Comparison of ENCODE assay signal across 17 cellular contexts in genomic region chr11:14819596-14819995, GRCh38.
DNase-seq lines count a peak whose midpoint lies in the region; TF ChIP-seq lines count a peak whose summit lies in the region.
"Had no signal": no experiment of that assay in that cellular context is flagged by ENCODE, and none has a peak within 500 bp of the region (broad histone marks: within the 10 kb centered on the region; RNA-seq: fewer than 3 reads in every experiment).

No MANE protein-coding gene starts in this region.

- H3K36me3 ChIP-seq in A673 (ENCODE audit: insufficient read depth, low read length, poor library complexity, severe bottlenecking): no peaks in the 10 kb centered on the region

- H3K4me3 ChIP-seq in A673 (ENCODE audit: low read depth, low read length, poor library complexity, severe bottlenecking): no peak overlapping the region
- H3K4me3 ChIP-seq in epithelial cell of esophagus (ENCODE audit: low read length): no peak overlapping the region
- H3K4me3 ChIP-seq: BLaER1 treated with 17β-estradiol and CSF1 and Interleukin-3, amounts not matched to agents 10 nM and 100 nM; GM12878; GM23338 had no signal

- H3K27ac ChIP-seq in A673 (ENCODE audit: low read depth, low read length, poor library complexity, severe bottlenecking) (no peak overlapping the region), RWPE1 (no peak overlapping the region)
- H3K27ac ChIP-seq: BLaER1 treated with 17β-estradiol and CSF1 and Interleukin-3, amounts not matched to agents 10 nM and 100 nM had no signal

- BruUV-seq in A673 (replicated peaks; lab: Mats Ljungman, UMichigan): no TSS peak

- intact Hi-C loops in A673 (cut with micrococcal nuclease; ENCODE audit: unreplicated experiment): no loop called here

- DNase-seq in A673 (ENCODE audit: low spot score): peak; percentile 3
- DNase-seq in RWPE1 (ENCODE audit: low spot score): peak; percentile 2
- peak; percentile 21 for DNase-seq in epithelial cell of esophagus (ENCODE audit: low read depth)
- peak; percentile 23 for DNase-seq in renal cortical epithelial cell (ENCODE audit: low read depth)
- no peak for DNase-seq in DMS153 treated with DMSO at 0.1 percent for 48 hours (lab: John Stamatoyannopoulos, UW; ENCODE audit: unreplicated experiment)
- no peak for DNase-seq in NCI-H2107 treated with DMSO at 0.1 percent for 48 hours (lab: John Stamatoyannopoulos, UW; ENCODE audit: unreplicated experiment)
- no peak for DNase-seq in stimulated activated CD4-positive, alpha-beta T cell treated with anti-CD3 and anti-CD28 coated beads, Interleukin-2, amount 100 ng/mL, for 24 hours
- DNase-seq: 8988T; ACHN; Calu3; CD4-positive, CD25-positive, alpha-beta regulatory T cell; DMS 273 treated with DMSO at 0.1 percent for 48 hours; DMS79; H7 had no signal

- POLR2A ChIA-PET in A673 (lab: Charles Lee; ENCODE audit: low non-redundant PET) (no interaction called here), RWPE1 (lab: Yijun Ruan, JAX; ENCODE audit: low non-redundant PET) (no interaction called here)

- H3K9me3 ChIP-seq in A673 (ENCODE audit: low read depth, low read length, poor library complexity, severe bottlenecking): no peaks in the 10 kb centered on the region

- TF ChIP-seq CTCF in A673 (conservative IDR thresholded peaks at IDR 0.05; ENCODE audit: low read depth, low read length) (no peak), RWPE1 (conservative IDR thresholded peaks at IDR 0.05; ENCODE audit: low read depth) (no peak), epithelial cell of esophagus (IDR thresholded peaks at IDR 0.05; ENCODE audit: insufficient read depth, low read depth, low read length, missing control alignments) (no peak)

- CTCF ChIA-PET in A673 (lab: Charles Lee): no interaction called here
- CTCF ChIA-PET in RWPE1 (lab: Yijun Ruan, JAX): no interaction called here

- no peaks in the 10 kb centered on the region for H3K27me3 ChIP-seq in A673 (replicated peaks; ENCODE audit: insufficient read depth, low read depth, low read length, poor library complexity)
- H3K27me3 ChIP-seq: BLaER1 treated with 17β-estradiol and CSF1 and Interleukin-3, amounts not matched to agents 10 nM and 100 nM had no signal

- H3K4me1 ChIP-seq in A673 (ENCODE audit: insufficient read depth, low read length, poor library complexity, severe bottlenecking): no peaks in the 10 kb centered on the region
- H3K4me1 ChIP-seq: BLaER1 treated with 17β-estradiol and CSF1 and Interleukin-3, amounts not matched to agents 10 nM and 100 nM had no signal

Comparison
In these comparisons a context has a peak if more than half of its experiments do, and no peak if none do; other contexts are left out.
1. DNase-seq: peak in A673 (single experiment), RWPE1 (single experiment), epithelial cell of esophagus (single experiment) and renal cortical epithelial cell (single experiment); none in DMS153 treated with DMSO at 0.1 percent for 48 hours (single experiment), NCI-H2107 treated with DMSO at 0.1 percent for 48 hours (single experiment) and stimulated activated CD4-positive, alpha-beta T cell treated with anti-CD3 and anti-CD28 coated beads, Interleukin-2, amount 100 ng/mL, for 24 hours (0 of 2).